Comparison of ENCODE assay signal across 8 cellular contexts in genomic region chr7:114930829-114931655, GRCh38. TPM values are rescaled to one million over a fixed set of nuclear protein-coding genes. Genes with fewer than 3 reads are reported as not detected.
DNase-seq lines count a peak whose midpoint lies in the region; ATAC-seq, FAIRE-seq and TF ChIP-seq lines count a peak whose summit lies in the region.

No MANE protein-coding gene starts in this region.

- intact Hi-C loops in GM12878 (cut with micrococcal nuclease; ENCODE audit: unreplicated experiment) (no loop called here), Calu3 (cut with micrococcal nuclease; ENCODE audit: unreplicated experiment) (no loop called here)

- no peaks in the 10 kb centered on the region for H3K27me3 ChIP-seq in GM12878 (replicated peaks in 1 of 2; ENCODE audit: control insufficient read depth in 2 of 2, insufficient read depth in 2 of 2, low read length in 1 of 2)

- H3K79me2 ChIP-seq in GM12878 (ENCODE audit: control insufficient read depth, insufficient read depth, low read length) = peaks cover 98% of the 10 kb centered on the region

- no peaks in the 10 kb centered on the region for H3K9me3 ChIP-seq in GM12878 (replicated peaks; ENCODE audit: control insufficient read depth, insufficient read depth, low read length)

- CTCF ChIA-PET in GM12878 (lab: Yijun Ruan, JAX) (interaction anchor here (1.1 to 3.0 kb wide), 4 partner anchors 7 to 13 kb away, joined by 4 to 26 read pairs (median 15); no protein-coding TSS in a partner anchor), Calu3 (lab: Charles Lee) (no interaction called here)

- BruUV-seq in GM12878 (replicated peaks; lab: Mats Ljungman, UMichigan) = TSS peak; percentile 87
- no TSS peak for BruUV-seq in Calu3 (replicated peaks; lab: Mats Ljungman, UMichigan)

- H3K27ac Mint-ChIP-seq in activated T-cell treated with anti-CD3 and anti-CD28 coated beads, Interleukin-2, amount 50 U/mL, for 72 hours = no peak overlapping the region
- H3K27ac Mint-ChIP-seq in activated T-cell treated with anti-CD3 and anti-CD28 coated beads, Interleukin-2, amount 50 U/mL, for 24 hours = no peak overlapping the region
- H3K27ac Mint-ChIP-seq in Calu3 (ENCODE audit: unreplicated experiment) = no peak overlapping the region

- H3K4me3 Mint-ChIP-seq in activated T-cell treated with anti-CD3 and anti-CD28 coated beads, Interleukin-2, amount 50 U/mL, for 72 hours = no peak overlapping the region
- no peak overlapping the region for H3K4me3 Mint-ChIP-seq in activated T-cell treated with anti-CD3 and anti-CD28 coated beads, Interleukin-2, amount 50 U/mL, for 24 hours
- H3K4me3 Mint-ChIP-seq in Calu3 (ENCODE audit: low read depth, unreplicated experiment) = no peak overlapping the region

- ATAC-seq in activated T-cell treated with anti-CD3 and anti-CD28 coated beads, Interleukin-2, amount 50 U/mL, for 72 hours (replicated peaks in 1 of 2) = peak; percentile 60 to 61
- ATAC-seq in HG03196 (IDR thresholded peaks at IDR 0.05; ENCODE audit: unreplicated experiment) (peak; percentile 35), GM12878 (peak; percentile 49)

- H3K36me3 ChIP-seq in GM12878 (ENCODE audit: control insufficient read depth in 2 of 2, insufficient read depth in 2 of 2, low read length in 1 of 2) = no peaks in the 10 kb centered on the region

- H3K4me1 Mint-ChIP-seq in activated T-cell treated with anti-CD3 and anti-CD28 coated beads, Interleukin-2, amount 50 U/mL, for 72 hours (ENCODE audit: low read depth) = peaks cover 15% of the 10 kb centered on the region
- H3K4me1 Mint-ChIP-seq in activated T-cell treated with anti-CD3 and anti-CD28 coated beads, Interleukin-2, amount 50 U/mL, for 24 hours (ENCODE audit: low read depth) = peaks cover 39% of the 10 kb centered on the region
- H3K4me1 Mint-ChIP-seq in Calu3 (ENCODE audit: low read depth, unreplicated experiment) = no peaks in the 10 kb centered on the region

- peak overlapping the region; percentile 92 for H3K27ac ChIP-seq in GM12878 (ENCODE audit: control insufficient read depth, insufficient read depth)

- no peak for TF ChIP-seq POLR2A in GM12878 (IDR thresholded peaks at IDR 0.05; ENCODE audit: low read depth, low read length)

- H3K9me3 Mint-ChIP-seq in activated T-cell treated with anti-CD3 and anti-CD28 coated beads, Interleukin-2, amount 50 U/mL, for 72 hours = no peaks in the 10 kb centered on the region
- no peaks in the 10 kb centered on the region for H3K9me3 Mint-ChIP-seq in activated T-cell treated with anti-CD3 and anti-CD28 coated beads, Interleukin-2, amount 50 U/mL, for 24 hours
- no peaks in the 10 kb centered on the region for H3K9me3 Mint-ChIP-seq in Calu3 (ENCODE audit: low read depth, unreplicated experiment)

- POLR2A ChIA-PET in GM12878 (lab: Charles Lee) = no interaction called here

- SMC1A ChIA-PET in GM12878 (lab: Charles Lee; ENCODE audit: uncharacterized antibody, unreplicated experiment) = interaction anchor here (1.0 to 15.8 kb wide), 10 partner anchors 6 to 65 kb away, joined by 3 to 154 read pairs (median 10); partner anchors contain the start of gene MDFIC

- WGBS in GM12878 (ENCODE audit: insufficient coverage, insufficient replicate concordance, low lambda C conversion rate, missing lambda C conversion rate) = under 1% methylated on average over 6 of the region's 6 CpGs

- RAD21 ChIA-PET in GM12878 (lab: Charles Lee; ENCODE audit: unreplicated experiment) = interaction anchor here (1.0 to 7.3 kb wide), 8 partner anchors 6 to 66 kb away, joined by 4 to 80 read pairs (median 6); no protein-coding TSS in a partner anchor

- H3K4me2 ChIP-seq in GM12878 (ENCODE audit: control insufficient read depth, insufficient read depth) = peak overlapping the region; percentile 92

- H2AFZ ChIP-seq in GM12878 (ENCODE audit: control insufficient read depth, low read depth, low read length) = no peak overlapping the region

- H3K4me1 ChIP-seq in GM12878 (ENCODE audit: control insufficient read depth, insufficient read depth, low read length) = peaks cover 26% of the 10 kb centered on the region

- TF ChIP-seq CTCF in GM12878 (IDR thresholded peaks at IDR 0.05 in 2 of 3, conservative IDR thresholded peaks at IDR 0.05 in 1 of 3; ENCODE audit: control insufficient read depth in 2 of 3, extremely low read depth in 1 of 3, insufficient read depth in 1 of 3, low read depth in 3 of 3, low read length in 3 of 3) = no peak
- TF ChIP-seq CTCF in Calu3 (IDR thresholded peaks at IDR 0.05; ENCODE audit: unreplicated experiment) = no peak

- TF ChIP-seq RAD21 in GM12878 (IDR thresholded peaks at IDR 0.05; ENCODE audit: insufficient read depth, low read depth, low read length) = no peak

- peak overlapping the region; percentile 62 for H3K4me3 ChIP-seq in GM12878

- peak in 1 of 2 experiments; percentile 73; a peak in 2 of 4 replicates for TF ChIP-seq EP300 in GM12878 (IDR thresholded peaks at IDR 0.05; ENCODE audit: borderline replicate concordance in 1 of 2, control insufficient read depth in 1 of 2, low read depth in 2 of 2, low read length in 2 of 2)

- no peaks in the 10 kb centered on the region for H3K36me3 Mint-ChIP-seq in activated T-cell treated with anti-CD3 and anti-CD28 coated beads, Interleukin-2, amount 50 U/mL, for 72 hours (ENCODE audit: insufficient read depth in 2 of 2)
- H3K36me3 Mint-ChIP-seq in activated T-cell treated with anti-CD3 and anti-CD28 coated beads, Interleukin-2, amount 50 U/mL, for 24 hours (ENCODE audit: low read depth) = peaks cover 34% of the 10 kb centered on the region
- H3K36me3 Mint-ChIP-seq in Calu3 (ENCODE audit: insufficient read depth, unreplicated experiment) = no peaks in the 10 kb centered on the region

- in situ Hi-C loops in GM12878 (cut with MboI) = no loop called here

- FAIRE-seq in GM12878 (lab: Jason Lieb, UNC) = no peak

- no peaks in the 10 kb centered on the region for H3K27me3 Mint-ChIP-seq in activated T-cell treated with anti-CD3 and anti-CD28 coated beads, Interleukin-2, amount 50 U/mL, for 72 hours (ENCODE audit: low read depth)
- H3K27me3 Mint-ChIP-seq in activated T-cell treated with anti-CD3 and anti-CD28 coated beads, Interleukin-2, amount 50 U/mL, for 24 hours = no peaks in the 10 kb centered on the region
- H3K27me3 Mint-ChIP-seq in Calu3 (ENCODE audit: unreplicated experiment) = no peaks in the 10 kb centered on the region

- peak overlapping the region; percentile 33 for H3K9ac ChIP-seq in GM12878 (ENCODE audit: control insufficient read depth, insufficient read depth, low read length)

- no peak for DNase-seq in activated T-cell treated with anti-CD3 and anti-CD28 coated beads, Interleukin-2, amount 50 U/mL, for 72 hours
- no peak for DNase-seq in activated T-cell treated with anti-CD3 and anti-CD28 coated beads, Interleukin-2, amount 50 U/mL, for 24 hours
- no peak for DNase-seq in GM12878 (ENCODE audit: low read depth, low spot score)
- peak; percentile 49 for DNase-seq in superior temporal gyrus (ENCODE audit: extremely low spot score)
- no peak for DNase-seq in Calu3
- no peak for DNase-seq in T1000 (lab: John Stamatoyannopoulos, UW)
- no peak for DNase-seq in stimulated activated CD8-positive, alpha-beta memory T cell treated with anti-CD3 and anti-CD28 coated beads, Interleukin-4, amount 100 ng/mL, for 48 hours

- no peaks in the 10 kb centered on the region for H4K20me1 ChIP-seq in GM12878 (ENCODE audit: control insufficient read depth, insufficient read depth)

RNA-seq across cellular contexts. Expression of gene MDFIC, which starts 9.1 kb away (rescaled TPM):
- total RNA-seq in activated T-cell treated with anti-CD3 and anti-CD28 coated beads, Interleukin-2, amount 50 U/mL, for 72 hours = 10 to 100 TPM; 55.2 to 65.2 TPM
- 50.7 and 52.3 TPM in 2 replicates for total RNA-seq in GM12878 (2013; cell fraction: nucleolus; rRNA removed)
- 49.3 and 57.8 TPM in 2 replicates for total RNA-seq in GM12878 (2014; rRNA removed)
- total RNA-seq in GM12878 (2014; rRNA removed; fragmentation: Illumina TruSeq; extraction: Trizol) = 54.7 and 58.4 TPM in 2 replicates
- 39.0 and 50.5 TPM in 2 replicates for total RNA-seq in GM12878 (2021)
- 17.2 TPM for polyA plus RNA-seq in GM12878 (2011; ENCODE audit: low read depth)
- 50.9 and 68.6 TPM in 2 replicates for polyA plus RNA-seq in GM12878 (2011; rRNA removed)
- polyA plus RNA-seq in GM12878 (2011; cell fraction: cytosol; rRNA removed) = 25.8 and 32.4 TPM in 2 replicates
- 19.3 TPM in 2 replicates for polyA plus RNA-seq in GM12878 (2011; cell fraction: nucleus; rRNA removed)
- 36.3 and 36.8 TPM in 2 replicates for polyA plus RNA-seq in GM12878 (2012)
- 42.6 and 53.0 TPM in 2 replicates for polyA plus RNA-seq in GM12878 (2014; fragmentation: Illumina TruSeq; extraction: Trizol)
- polyA plus RNA-seq in GM12878 (2014; fragmentation: Nextera tagmentation; extraction: Ambion mirVana) = 10 to 100 TPM; 11.5 to 16.1 TPM
- 37.5 and 38.7 TPM in 2 replicates for polyA plus RNA-seq in GM12878 (2014; rRNA removed)
- 10 to 100 TPM in 1 of 2 experiments, 1 to 10 TPM in 1; 7.3 to 35.3 TPM for polyA plus RNA-seq in GM12878 (2016; fragmentation: Nextera tagmentation; extraction: Ambion mirVana)
- polyA minus RNA-seq in GM12878 (2011; rRNA and poly(A)+ RNA removed) = 45.8 and 82.7 TPM in 2 replicates
- polyA minus RNA-seq in GM12878 (2011; cell fraction: cytosol; rRNA and poly(A)+ RNA removed) = 27.0 and 34.0 TPM in 2 replicates
- 20.1 and 42.3 TPM in 2 replicates for polyA minus RNA-seq in GM12878 (2011; cell fraction: nucleus; rRNA and poly(A)+ RNA removed)
- total RNA-seq in Calu3 (2022) = 12.5 and 13.0 TPM in 2 replicates
